ENCODE assay signal across 17 cellular contexts in the genomic region with DNA sequence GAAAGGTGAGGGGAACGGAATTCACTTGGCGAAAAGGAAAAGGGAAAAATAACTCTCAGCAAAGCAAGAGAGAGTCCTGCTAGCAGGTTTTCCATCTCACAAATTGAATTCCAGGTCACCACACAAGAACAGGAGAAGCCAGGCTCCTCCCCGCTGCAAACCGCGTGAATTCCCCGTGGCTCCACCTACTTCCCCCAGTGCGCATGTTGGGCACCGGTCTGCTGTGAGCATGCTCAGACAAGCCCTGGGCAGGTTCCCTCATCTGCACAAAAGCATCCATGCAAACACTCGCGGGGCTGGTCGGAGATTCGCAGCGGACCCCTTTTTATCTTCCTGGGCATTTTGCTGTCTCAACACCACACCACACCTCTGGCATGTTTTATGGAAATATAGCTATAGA. TPM values are rescaled to one million over a fixed set of nuclear protein-coding genes. Genes with fewer than 3 reads are reported as not detected.
DNase-seq lines count a peak whose midpoint lies in the region; ATAC-seq and TF ChIP-seq lines count a peak whose summit lies in the region.
"Had no signal": no experiment of that assay in that cellular context is flagged by ENCODE, and none has a peak within 500 bp of the region (broad histone marks: within the 10 kb centered on the region; RNA-seq: fewer than 3 reads in every experiment).

No MANE protein-coding gene starts in this region.

- H3K27ac Mint-ChIP-seq in WTC11: no peak overlapping the region
- H3K27ac Mint-ChIP-seq: activated naive CD4-positive, alpha-beta T cell treated with anti-CD3 and anti-CD28 coated beads for 36 hours; neural progenitor cell; type B pancreatic cell had no signal

- no peak for TF ChIP-seq CTCF in WTC11 (IDR thresholded peaks at IDR 0.05)

- peaks cover 8% of the 10 kb centered on the region for H3K27me3 Mint-ChIP-seq in WTC11 (ENCODE audit: low read depth)

- H3K9me3 Mint-ChIP-seq in WTC11: peaks cover 14% of the 10 kb centered on the region

- CTCF ChIA-PET in WTC11 (lab: Charles Lee): no interaction called here

- no peak overlapping the region for H3K4me3 Mint-ChIP-seq in WTC11
- H3K4me3 Mint-ChIP-seq: activated naive CD4-positive, alpha-beta T cell treated with anti-CD3 and anti-CD28 coated beads for 36 hours; neural progenitor cell; type B pancreatic cell had no signal

- POLR2A ChIA-PET in WTC11 (lab: Charles Lee): no interaction called here

- peaks cover 4% of the 10 kb centered on the region for H3K36me3 Mint-ChIP-seq in WTC11
- H3K36me3 Mint-ChIP-seq: neural progenitor cell had no signal

- H3K4me1 Mint-ChIP-seq in WTC11: peaks cover 14% of the 10 kb centered on the region
- H3K4me1 Mint-ChIP-seq: neural progenitor cell had no signal

- ATAC-seq in WTC11: peak; percentile 100
- no peak for ATAC-seq in GM18907 (IDR thresholded peaks at IDR 0.05; ENCODE audit: unreplicated experiment)
- no peak for ATAC-seq in GM21825 (IDR thresholded peaks at IDR 0.05; ENCODE audit: unreplicated experiment)
- no peak for ATAC-seq in GM21515 (IDR thresholded peaks at IDR 0.05; ENCODE audit: unreplicated experiment)
- ATAC-seq: foreskin keratinocyte, left colon had no signal

- DNase-seq in NCI-H1417 (lab: John Stamatoyannopoulos, UW) (peak; percentile 12 to 70 (median 39)), NCI-H1417 treated with DMSO at 0.1 percent for 48 hours (lab: John Stamatoyannopoulos, UW) (no peak), NCI-H2227 treated with DMSO at 0.1 percent for 48 hours (lab: John Stamatoyannopoulos, UW) (peak; percentile 28), WTC11 (ENCODE audit: low spot score) (peak; percentile 69), stromal cell of bone marrow (ENCODE audit: low read depth) (peak; percentile 21)
- DNase-seq: 8988T; activated CD8-positive, alpha-beta memory T cell treated with anti-CD3 and anti-CD28 coated beads, Interleukin-2, amount 50 U/mL, for 48 hours; activated naive CD4-positive, alpha-beta T cell treated with anti-CD3 and anti-CD28 coated beads for 36 hours; DMS79 treated with DMSO at 0.1 percent for 48 hours; foreskin keratinocyte; left colon; stimulated activated naive CD4-positive, alpha-beta T cell treated with Interleukin-2 at 50 U/mL for 16 hours had no signal

TF ChIP-seq in WTC11, 78 proteins besides CTCF, POLR2A, EP300 and RAD21 (continues in another document):
- TF ChIP-seq, protein P1, sequence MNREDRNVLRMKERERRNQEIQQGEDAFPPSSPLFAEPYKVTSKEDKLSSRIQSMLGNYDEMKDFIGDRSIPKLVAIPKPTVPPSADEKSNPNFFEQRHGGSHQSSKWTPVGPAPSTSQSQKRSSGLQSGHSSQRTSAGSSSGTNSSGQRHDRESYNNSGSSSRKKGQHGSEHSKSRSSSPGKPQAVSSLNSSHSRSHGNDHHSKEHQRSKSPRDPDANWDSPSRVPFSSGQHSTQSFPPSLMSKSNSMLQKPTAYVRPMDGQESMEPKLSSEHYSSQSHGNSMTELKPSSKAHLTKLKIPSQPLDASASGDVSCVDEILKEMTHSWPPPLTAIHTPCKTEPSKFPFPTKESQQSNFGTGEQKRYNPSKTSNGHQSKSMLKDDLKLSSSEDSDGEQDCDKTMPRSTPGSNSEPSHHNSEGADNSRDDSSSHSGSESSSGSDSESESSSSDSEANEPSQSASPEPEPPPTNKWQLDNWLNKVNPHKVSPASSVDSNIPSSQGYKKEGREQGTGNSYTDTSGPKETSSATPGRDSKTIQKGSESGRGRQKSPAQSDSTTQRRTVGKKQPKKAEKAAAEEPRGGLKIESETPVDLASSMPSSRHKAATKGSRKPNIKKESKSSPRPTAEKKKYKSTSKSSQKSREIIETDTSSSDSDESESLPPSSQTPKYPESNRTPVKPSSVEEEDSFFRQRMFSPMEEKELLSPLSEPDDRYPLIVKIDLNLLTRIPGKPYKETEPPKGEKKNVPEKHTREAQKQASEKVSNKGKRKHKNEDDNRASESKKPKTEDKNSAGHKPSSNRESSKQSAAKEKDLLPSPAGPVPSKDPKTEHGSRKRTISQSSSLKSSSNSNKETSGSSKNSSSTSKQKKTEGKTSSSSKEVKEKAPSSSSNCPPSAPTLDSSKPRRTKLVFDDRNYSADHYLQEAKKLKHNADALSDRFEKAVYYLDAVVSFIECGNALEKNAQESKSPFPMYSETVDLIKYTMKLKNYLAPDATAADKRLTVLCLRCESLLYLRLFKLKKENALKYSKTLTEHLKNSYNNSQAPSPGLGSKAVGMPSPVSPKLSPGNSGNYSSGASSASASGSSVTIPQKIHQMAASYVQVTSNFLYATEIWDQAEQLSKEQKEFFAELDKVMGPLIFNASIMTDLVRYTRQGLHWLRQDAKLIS (CRISPR knock-in tag; IDR thresholded peaks at IDR 0.05; ENCODE audit: borderline replicate concordance): no peak
- TF ChIP-seq EMX1 (CRISPR knock-in tag; IDR thresholded peaks at IDR 0.05): no peak
- TF ChIP-seq, protein P2, sequence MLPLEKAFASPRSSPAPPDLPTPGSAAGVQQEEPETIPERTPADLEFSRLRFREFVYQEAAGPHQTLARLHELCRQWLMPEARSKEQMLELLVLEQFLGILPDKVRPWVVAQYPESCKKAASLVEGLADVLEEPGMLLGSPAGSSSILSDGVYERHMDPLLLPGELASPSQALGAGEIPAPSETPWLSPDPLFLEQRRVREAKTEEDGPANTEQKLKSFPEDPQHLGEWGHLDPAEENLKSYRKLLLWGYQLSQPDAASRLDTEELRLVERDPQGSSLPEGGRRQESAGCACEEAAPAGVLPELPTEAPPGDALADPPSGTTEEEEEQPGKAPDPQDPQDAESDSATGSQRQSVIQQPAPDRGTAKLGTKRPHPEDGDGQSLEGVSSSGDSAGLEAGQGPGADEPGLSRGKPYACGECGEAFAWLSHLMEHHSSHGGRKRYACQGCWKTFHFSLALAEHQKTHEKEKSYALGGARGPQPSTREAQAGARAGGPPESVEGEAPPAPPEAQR (CRISPR knock-in tag; IDR thresholded peaks at IDR 0.05): no peak
- TF ChIP-seq, protein P3, sequence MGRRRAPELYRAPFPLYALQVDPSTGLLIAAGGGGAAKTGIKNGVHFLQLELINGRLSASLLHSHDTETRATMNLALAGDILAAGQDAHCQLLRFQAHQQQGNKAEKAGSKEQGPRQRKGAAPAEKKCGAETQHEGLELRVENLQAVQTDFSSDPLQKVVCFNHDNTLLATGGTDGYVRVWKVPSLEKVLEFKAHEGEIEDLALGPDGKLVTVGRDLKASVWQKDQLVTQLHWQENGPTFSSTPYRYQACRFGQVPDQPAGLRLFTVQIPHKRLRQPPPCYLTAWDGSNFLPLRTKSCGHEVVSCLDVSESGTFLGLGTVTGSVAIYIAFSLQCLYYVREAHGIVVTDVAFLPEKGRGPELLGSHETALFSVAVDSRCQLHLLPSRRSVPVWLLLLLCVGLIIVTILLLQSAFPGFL (CRISPR knock-in tag; IDR thresholded peaks at IDR 0.05; ENCODE audit: borderline replicate concordance): no peak
- TF ChIP-seq HMGA2 (CRISPR knock-in tag; IDR thresholded peaks at IDR 0.05): no peak
- TF ChIP-seq, protein P4, sequence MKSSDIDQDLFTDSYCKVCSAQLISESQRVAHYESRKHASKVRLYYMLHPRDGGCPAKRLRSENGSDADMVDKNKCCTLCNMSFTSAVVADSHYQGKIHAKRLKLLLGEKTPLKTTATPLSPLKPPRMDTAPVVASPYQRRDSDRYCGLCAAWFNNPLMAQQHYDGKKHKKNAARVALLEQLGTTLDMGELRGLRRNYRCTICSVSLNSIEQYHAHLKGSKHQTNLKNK (CRISPR knock-in tag; IDR thresholded peaks at IDR 0.05): no peak
- TF ChIP-seq ETV6 (CRISPR knock-in tag; IDR thresholded peaks at IDR 0.05): no peak
- no peak for TF ChIP-seq ESRRA (CRISPR knock-in tag; IDR thresholded peaks at IDR 0.05; ENCODE audit: borderline replicate concordance)
- TF ChIP-seq IRF2 (CRISPR knock-in tag; IDR thresholded peaks at IDR 0.05; ENCODE audit: borderline replicate concordance, low read depth): no peak
- TF ChIP-seq, protein P5, sequence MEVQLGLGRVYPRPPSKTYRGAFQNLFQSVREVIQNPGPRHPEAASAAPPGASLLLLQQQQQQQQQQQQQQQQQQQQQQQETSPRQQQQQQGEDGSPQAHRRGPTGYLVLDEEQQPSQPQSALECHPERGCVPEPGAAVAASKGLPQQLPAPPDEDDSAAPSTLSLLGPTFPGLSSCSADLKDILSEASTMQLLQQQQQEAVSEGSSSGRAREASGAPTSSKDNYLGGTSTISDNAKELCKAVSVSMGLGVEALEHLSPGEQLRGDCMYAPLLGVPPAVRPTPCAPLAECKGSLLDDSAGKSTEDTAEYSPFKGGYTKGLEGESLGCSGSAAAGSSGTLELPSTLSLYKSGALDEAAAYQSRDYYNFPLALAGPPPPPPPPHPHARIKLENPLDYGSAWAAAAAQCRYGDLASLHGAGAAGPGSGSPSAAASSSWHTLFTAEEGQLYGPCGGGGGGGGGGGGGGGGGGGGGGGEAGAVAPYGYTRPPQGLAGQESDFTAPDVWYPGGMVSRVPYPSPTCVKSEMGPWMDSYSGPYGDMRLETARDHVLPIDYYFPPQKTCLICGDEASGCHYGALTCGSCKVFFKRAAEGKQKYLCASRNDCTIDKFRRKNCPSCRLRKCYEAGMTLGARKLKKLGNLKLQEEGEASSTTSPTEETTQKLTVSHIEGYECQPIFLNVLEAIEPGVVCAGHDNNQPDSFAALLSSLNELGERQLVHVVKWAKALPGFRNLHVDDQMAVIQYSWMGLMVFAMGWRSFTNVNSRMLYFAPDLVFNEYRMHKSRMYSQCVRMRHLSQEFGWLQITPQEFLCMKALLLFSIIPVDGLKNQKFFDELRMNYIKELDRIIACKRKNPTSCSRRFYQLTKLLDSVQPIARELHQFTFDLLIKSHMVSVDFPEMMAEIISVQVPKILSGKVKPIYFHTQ (CRISPR knock-in tag; IDR thresholded peaks at IDR 0.05): no peak
- TF ChIP-seq CBFB (CRISPR knock-in tag; IDR thresholded peaks at IDR 0.05; ENCODE audit: low read depth): no peak
- no peak for TF ChIP-seq RELA (CRISPR knock-in tag; IDR thresholded peaks at IDR 0.05; ENCODE audit: borderline replicate concordance)

RNA-seq across cellular contexts. Expression of a gene that starts 58.5 kb away (rescaled TPM):
- total RNA-seq in WTC11 (2021): 5.9 to 7.1 TPM (median 6.3 TPM) in 3 replicates
